Comparison of ENCODE assay signal across 21 cellular contexts in genomic region chr5:59600998-59601397, GRCh38.
DNase-seq lines count a peak whose midpoint lies in the region; ATAC-seq and TF ChIP-seq lines count a peak whose summit lies in the region.
"Had no signal": no experiment of that assay in that cellular context is flagged by ENCODE, and none has a peak within 500 bp of the region (broad histone marks: within the 10 kb centered on the region; RNA-seq: fewer than 3 reads in every experiment).

No MANE protein-coding gene starts in this region.

- peak overlapping the region in 1 of 3 donors; percentile 32 for H3K9ac ChIP-seq in skeletal muscle tissue (ENCODE audit: low read depth in 1 of 3, low read length in 3 of 3)
- H3K9ac ChIP-seq: GM23248 had no signal

- H3K27ac ChIP-seq in skeletal muscle tissue (ENCODE audit: low read depth, low read length), result peak overlapping the region; percentile 3
- H3K27ac ChIP-seq: GM23248 had no signal

- no peak overlapping the region for H3K4me3 ChIP-seq in skeletal muscle tissue (ENCODE audit: low read length in 3 of 3)
- H3K4me3 ChIP-seq: GM23248 had no signal

- no peaks in the 10 kb centered on the region for H3K9me3 ChIP-seq in skeletal muscle tissue (ENCODE audit: control insufficient read depth in 3 of 3, low read length in 3 of 3)
- H3K9me3 ChIP-seq: BE2C had no signal

- DNase-seq in NCI-H1436 treated with DMSO at 0.1 percent for 48 hours (lab: John Stamatoyannopoulos, UW), result peak; percentile 23
- DNase-seq in NCI-H1436 (lab: John Stamatoyannopoulos, UW), result no peak
- peak; percentile 75 for DNase-seq in NCI-H69 (lab: John Stamatoyannopoulos, UW)
- DNase-seq in effector CD8-positive, alpha-beta T cell (lab: John Stamatoyannopoulos, UW), result no peak
- DNase-seq in stimulated activated CD4-positive, alpha-beta T cell treated with anti-CD3 and anti-CD28 coated beads, Interleukin-4, amount 100 ng/mL, for 1 hour, result no peak
- DNase-seq: 8988T; BE2C; CD4-positive, alpha-beta memory T cell; GM23248; Kasumi-1; MM.1S; NCI-H1092; NCI-H2081 treated with DMSO at 0.1 percent for 48 hours; NCI-H446 treated with DMSO at 0.1 percent for 48 hours; NCI-H748 treated with DMSO at 0.1 percent for 48 hours; OCI-M1; SHP77 had no signal

- H3K4me1 Mint-ChIP-seq in nephron, result peaks cover 36% of the 10 kb centered on the region
- H3K4me1 Mint-ChIP-seq: CD4-positive, alpha-beta memory T cell had no signal

- TF ChIP-seq CTCF in nephron (IDR thresholded peaks at IDR 0.05; ENCODE audit: unreplicated experiment in 3 of 3), result no peak

- no peaks in the 10 kb centered on the region for H3K36me3 ChIP-seq in skeletal muscle tissue (ENCODE audit: control insufficient read depth in 3 of 3, insufficient read depth in 3 of 3, low read length in 3 of 3)
- H3K36me3 ChIP-seq: BE2C had no signal

- no peak for ATAC-seq in HG02623 (IDR thresholded peaks at IDR 0.05; ENCODE audit: unreplicated experiment)
- ATAC-seq: HCT116 had no signal

- no peaks in the 10 kb centered on the region for H3K27me3 Mint-ChIP-seq in nephron (ENCODE audit: low read depth)

- H3K27ac Mint-ChIP-seq in nephron, result peak overlapping the region; percentile 10 to 77 (median 18)
- H3K27ac Mint-ChIP-seq: CD4-positive, alpha-beta memory T cell had no signal

- H3K27me3 ChIP-seq in skeletal muscle tissue (ENCODE audit: control insufficient read depth in 3 of 3, insufficient read depth in 3 of 3, low read length in 3 of 3), result no peaks in the 10 kb centered on the region
- H3K27me3 ChIP-seq: BE2C had no signal

- no peaks in the 10 kb centered on the region for H3K36me3 Mint-ChIP-seq in nephron (ENCODE audit: low read depth)
- H3K36me3 Mint-ChIP-seq: CD4-positive, alpha-beta memory T cell had no signal

- peaks cover 0 to 13% (median 13%) of the 10 kb centered on the region in 3 donors for H3K4me1 ChIP-seq in skeletal muscle tissue (ENCODE audit: control insufficient read depth in 3 of 3, insufficient read depth in 3 of 3, low read length in 3 of 3)

- peaks cover 2% of the 10 kb centered on the region for H3K9me3 Mint-ChIP-seq in nephron

- no peak overlapping the region for H3K4me3 Mint-ChIP-seq in nephron
- H3K4me3 Mint-ChIP-seq: CD4-positive, alpha-beta memory T cell had no signal

Comparison
In these comparisons a context has a peak if more than half of its experiments do, and no peak if none do; other contexts are left out.
1. DNase-seq: peak in NCI-H1436 treated with DMSO at 0.1 percent for 48 hours (single experiment) and NCI-H69 (single experiment); none in NCI-H1436 (single experiment), effector CD8-positive, alpha-beta T cell (single experiment) and stimulated activated CD4-positive, alpha-beta T cell treated with anti-CD3 and anti-CD28 coated beads, Interleukin-4, amount 100 ng/mL, for 1 hour (single experiment).